ENCODE assay signal across 1 cellular context in the genomic region with DNA sequence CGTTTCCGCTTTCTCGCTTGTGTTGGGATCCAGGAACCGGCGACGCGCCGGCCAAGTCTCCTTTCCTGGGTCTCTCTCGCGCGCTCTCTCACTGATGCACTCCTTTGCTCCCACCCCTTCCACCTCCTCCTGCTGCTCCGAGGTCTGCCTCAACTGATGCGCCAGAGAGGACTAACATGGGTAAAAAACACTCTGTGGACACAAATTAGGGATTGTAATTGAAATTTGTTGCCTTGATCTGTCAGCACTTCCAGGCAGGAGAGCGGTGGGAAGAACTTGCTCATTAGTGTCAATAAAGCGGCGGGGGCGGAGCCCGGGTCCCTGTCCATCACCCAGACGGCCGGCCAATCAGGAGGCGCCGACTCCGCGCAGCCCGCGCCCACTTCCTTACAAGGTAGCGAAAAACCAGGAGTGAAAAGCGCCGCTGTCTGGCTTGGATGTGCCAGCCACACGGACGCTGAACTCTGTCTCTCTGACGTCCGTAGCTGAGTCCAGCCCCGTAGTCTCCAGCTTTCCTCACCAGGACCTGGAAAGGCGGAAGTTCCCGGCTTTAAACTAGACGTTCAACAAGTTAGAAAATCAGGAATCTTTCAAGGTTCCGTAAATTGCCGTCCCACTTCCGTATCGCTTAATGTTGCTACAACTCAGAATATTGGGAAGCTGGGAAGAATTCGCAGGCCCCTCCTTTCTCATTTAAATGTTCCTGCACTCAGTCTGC.
TF ChIP-seq lines count a peak whose summit lies in the region.

A gene (minus strand): TSS at position 267 of the 718 bp plus-strand sequence. CDS start 417 bp downstream, outside the sequence.

TF ChIP-seq in HCT116, 20 proteins besides CTCF, POLR2A, EP300 and RAD21 (continued from another document):
- TF ChIP-seq, protein P1, sequence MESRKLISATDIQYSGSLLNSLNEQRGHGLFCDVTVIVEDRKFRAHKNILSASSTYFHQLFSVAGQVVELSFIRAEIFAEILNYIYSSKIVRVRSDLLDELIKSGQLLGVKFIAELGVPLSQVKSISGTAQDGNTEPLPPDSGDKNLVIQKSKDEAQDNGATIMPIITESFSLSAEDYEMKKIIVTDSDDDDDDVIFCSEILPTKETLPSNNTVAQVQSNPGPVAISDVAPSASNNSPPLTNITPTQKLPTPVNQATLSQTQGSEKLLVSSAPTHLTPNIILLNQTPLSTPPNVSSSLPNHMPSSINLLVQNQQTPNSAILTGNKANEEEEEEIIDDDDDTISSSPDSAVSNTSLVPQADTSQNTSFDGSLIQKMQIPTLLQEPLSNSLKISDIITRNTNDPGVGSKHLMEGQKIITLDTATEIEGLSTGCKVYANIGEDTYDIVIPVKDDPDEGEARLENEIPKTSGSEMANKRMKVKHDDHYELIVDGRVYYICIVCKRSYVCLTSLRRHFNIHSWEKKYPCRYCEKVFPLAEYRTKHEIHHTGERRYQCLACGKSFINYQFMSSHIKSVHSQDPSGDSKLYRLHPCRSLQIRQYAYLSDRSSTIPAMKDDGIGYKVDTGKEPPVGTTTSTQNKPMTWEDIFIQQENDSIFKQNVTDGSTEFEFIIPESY (IDR thresholded peaks at IDR 0.05; ENCODE audit: extremely low read depth, insufficient replicate concordance, low read length) = no peak
- TF ChIP-seq POLR2AphosphoS5 (IDR thresholded peaks at IDR 0.05; ENCODE audit: low read depth, low read length) = peak; percentile 54
- TF ChIP-seq ZNF274 (IDR thresholded peaks at IDR 0.05; ENCODE audit: low read depth, low read length) = no peak
- TF ChIP-seq FOSL1 (IDR thresholded peaks at IDR 0.05; ENCODE audit: low read depth) = no peak
